Comparison of ENCODE assay signal across 6 cellular contexts in genomic region chr10:133764821-133765205, GRCh38.
DNase-seq lines count a peak whose midpoint lies in the region; ATAC-seq and TF ChIP-seq lines count a peak whose summit lies in the region.
"Not testable (repeated sequence)": the region's sequence is repeated elsewhere in the genome, so short reads cannot be mapped to it uniquely, and the experiment has no call there.

No MANE protein-coding gene starts in this region.

- H3K9me3 ChIP-seq in DND-41 (ENCODE audit: insufficient read depth, low read length, severe bottlenecking); adipocyte (ENCODE audit: control insufficient read depth, low read length); naive thymus-derived CD4-positive, alpha-beta T cell (ENCODE audit: control insufficient read depth in 2 of 3, low read length in 3 of 3): not testable (repeated sequence)

- not testable (repeated sequence) for TF ChIP-seq CTCF in DND-41 (IDR thresholded peaks at IDR 0.05; ENCODE audit: borderline replicate concordance, extremely low read depth, low read length, poor library complexity, severe bottlenecking); activated CD8-positive, alpha-beta T cell treated with anti-CD3 and anti-CD28 coated beads for 36 hours (IDR thresholded peaks at IDR 0.05); foreskin keratinocyte (conservative IDR thresholded peaks at IDR 0.05)

- ATAC-seq in DND-41 (ENCODE audit: insufficient read depth, low read depth) = peak; percentile 56; the same call in 2 of the 3 replicates
- ATAC-seq in activated CD8-positive, alpha-beta T cell treated with anti-CD3 and anti-CD28 coated beads for 36 hours = peak; percentile 24
- peak; percentile 33 for ATAC-seq in foreskin keratinocyte
- peak; percentile 20 for ATAC-seq in naive thymus-derived CD4-positive, alpha-beta T cell

- DNase-seq in DND-41 (peak; percentile 4), RKO (ENCODE audit: low spot score) (peak; percentile 8), adipocyte (ENCODE audit: low read depth) (peak; percentile 0)
- not testable (repeated sequence) for DNase-seq in activated CD8-positive, alpha-beta T cell treated with anti-CD3 and anti-CD28 coated beads for 36 hours; foreskin keratinocyte; naive thymus-derived CD4-positive, alpha-beta T cell

- H3K4me3 ChIP-seq in DND-41 (ENCODE audit: low read depth in 1 of 2, low read length in 2 of 2); adipocyte (ENCODE audit: low read length); naive thymus-derived CD4-positive, alpha-beta T cell (ENCODE audit: low read length): not testable (repeated sequence)

- H3K4me1 ChIP-seq in DND-41 (ENCODE audit: insufficient read depth, low read length); adipocyte (ENCODE audit: control insufficient read depth, insufficient read depth, low read length); foreskin keratinocyte; naive thymus-derived CD4-positive, alpha-beta T cell (ENCODE audit: control insufficient read depth in 2 of 2, insufficient read depth in 2 of 2, low read length in 2 of 2): not testable (repeated sequence)

- H3K36me3 Mint-ChIP-seq in activated CD8-positive, alpha-beta T cell treated with anti-CD3 and anti-CD28 coated beads for 36 hours (ENCODE audit: low read depth); naive thymus-derived CD4-positive, alpha-beta T cell: not testable (repeated sequence)

- H2AFZ ChIP-seq in DND-41 (ENCODE audit: low read depth, low read length) = not testable (repeated sequence)

- not testable (repeated sequence) for H3K4me3 Mint-ChIP-seq in activated CD8-positive, alpha-beta T cell treated with anti-CD3 and anti-CD28 coated beads for 36 hours; naive thymus-derived CD4-positive, alpha-beta T cell

- intact Hi-C loops in activated CD8-positive, alpha-beta T cell treated with anti-CD3 and anti-CD28 coated beads for 36 hours (cut with micrococcal nuclease); naive thymus-derived CD4-positive, alpha-beta T cell (cut with micrococcal nuclease): not testable (repeated sequence)

- not testable (repeated sequence) for H3K9ac ChIP-seq in DND-41 (ENCODE audit: low read depth, low read length); adipocyte (ENCODE audit: low read length)

- not testable (repeated sequence) for H3K4me2 ChIP-seq in DND-41 (ENCODE audit: insufficient read depth, low read length)

- H3K27ac Mint-ChIP-seq in activated CD8-positive, alpha-beta T cell treated with anti-CD3 and anti-CD28 coated beads for 36 hours; naive thymus-derived CD4-positive, alpha-beta T cell: not testable (repeated sequence)

- not testable (repeated sequence) for H3K79me2 ChIP-seq in DND-41 (ENCODE audit: insufficient read depth, low read length)

- not testable (repeated sequence) for H4K20me1 ChIP-seq in DND-41 (ENCODE audit: insufficient read depth, low read length)

- H3K4me1 Mint-ChIP-seq in activated CD8-positive, alpha-beta T cell treated with anti-CD3 and anti-CD28 coated beads for 36 hours (ENCODE audit: low read depth); naive thymus-derived CD4-positive, alpha-beta T cell: not testable (repeated sequence)

- not testable (repeated sequence) for H3K36me3 ChIP-seq in DND-41 (ENCODE audit: insufficient read depth, low read length); adipocyte (ENCODE audit: control insufficient read depth, insufficient read depth, low read length, severe bottlenecking); naive thymus-derived CD4-positive, alpha-beta T cell (ENCODE audit: control insufficient read depth in 2 of 3, insufficient read depth in 3 of 3, low read length in 3 of 3)

- not testable (repeated sequence) for H3K27me3 Mint-ChIP-seq in activated CD8-positive, alpha-beta T cell treated with anti-CD3 and anti-CD28 coated beads for 36 hours; naive thymus-derived CD4-positive, alpha-beta T cell

- H3K9me3 Mint-ChIP-seq in activated CD8-positive, alpha-beta T cell treated with anti-CD3 and anti-CD28 coated beads for 36 hours; naive thymus-derived CD4-positive, alpha-beta T cell: not testable (repeated sequence)

- H3K27ac ChIP-seq in DND-41 (ENCODE audit: low read length); foreskin keratinocyte; naive thymus-derived CD4-positive, alpha-beta T cell (ENCODE audit: low read depth, low read length): not testable (repeated sequence)

- CTCF ChIA-PET in activated CD8-positive, alpha-beta T cell treated with anti-CD3 and anti-CD28 coated beads for 36 hours (lab: Charles Lee); naive thymus-derived CD4-positive, alpha-beta T cell (lab: Charles Lee): not testable (repeated sequence)

- POLR2A ChIA-PET in activated CD8-positive, alpha-beta T cell treated with anti-CD3 and anti-CD28 coated beads for 36 hours (lab: Charles Lee); naive thymus-derived CD4-positive, alpha-beta T cell (lab: Charles Lee): not testable (repeated sequence)

- not testable (repeated sequence) for H3K27me3 ChIP-seq in DND-41 (ENCODE audit: insufficient read depth, low read length, poor library complexity); adipocyte (replicated peaks; ENCODE audit: control insufficient read depth, insufficient read depth, low read length); foreskin keratinocyte; naive thymus-derived CD4-positive, alpha-beta T cell (ENCODE audit: control insufficient read depth in 2 of 2, insufficient read depth in 2 of 2, low read length in 2 of 2)
